8 cellular contexts compared by ENCODE assay signal in genomic region chr11:61331636-61332035, GRCh38. TPM values are rescaled to one million over a fixed set of nuclear protein-coding genes. Genes with fewer than 3 reads are reported as not detected.
DNase-seq lines count a peak whose midpoint lies in the region; ATAC-seq and TF ChIP-seq lines count a peak whose summit lies in the region.

No MANE protein-coding gene starts in this region.

- H3K9me3 ChIP-seq in MM.1S (replicated peaks; ENCODE audit: insufficient read depth, low read length), result no peaks in the 10 kb centered on the region
- H3K9me3 ChIP-seq in naive thymus-derived CD4-positive, alpha-beta T cell (ENCODE audit: control insufficient read depth in 2 of 3, low read length in 3 of 3), result no peaks in the 10 kb centered on the region

- H3K9me3 Mint-ChIP-seq in naive thymus-derived CD4-positive, alpha-beta T cell, result peaks cover 0 to 3% (median 0%) of the 10 kb centered on the region in 11 donors

- H3K4me1 Mint-ChIP-seq in naive thymus-derived CD4-positive, alpha-beta T cell, result peaks cover 36 to 74% (median 66%) of the 10 kb centered on the region in 7 donors

- peak overlapping the region; percentile 99 for H3K9ac ChIP-seq in MM.1S (ENCODE audit: low read length)

- intact Hi-C loops in naive thymus-derived CD4-positive, alpha-beta T cell (cut with micrococcal nuclease), result loop anchor here (2.0 to 5.0 kb wide), 5 partner anchors 34 to 491 kb away; partner anchors contain the start of genes PRPF19 (in 2 of the 2), VPS37C (in 1 of the 2) and VWCE (in 1 of the 2)

- H3K27me3 Mint-ChIP-seq in naive thymus-derived CD4-positive, alpha-beta T cell, result no peaks in the 10 kb centered on the region

- H3K4me1 ChIP-seq in MM.1S (ENCODE audit: low read length), result peaks cover 28% of the 10 kb centered on the region
- H3K4me1 ChIP-seq in naive thymus-derived CD4-positive, alpha-beta T cell (ENCODE audit: control insufficient read depth in 2 of 2, insufficient read depth in 2 of 2, low read length in 2 of 2), result peaks cover 27 to 30% of the 10 kb centered on the region in 2 donors

- H3K27me3 ChIP-seq in BJ (ENCODE audit: control insufficient read depth, insufficient read depth, low read length), result no peaks in the 10 kb centered on the region
- no peaks in the 10 kb centered on the region for H3K27me3 ChIP-seq in MM.1S (replicated peaks; ENCODE audit: insufficient read depth, low read length)
- no peaks in the 10 kb centered on the region for H3K27me3 ChIP-seq in brain microvascular endothelial cell (replicated peaks)
- no peaks in the 10 kb centered on the region for H3K27me3 ChIP-seq in naive thymus-derived CD4-positive, alpha-beta T cell (ENCODE audit: control insufficient read depth in 2 of 2, insufficient read depth in 2 of 2, low read length in 2 of 2)

- DNase-seq in BJ (ENCODE audit: low read depth) (no peak), MM.1S (no peak), brain microvascular endothelial cell (no peak), hypothalamus (lab: John Stamatoyannopoulos, UW) (no peak), mucosa of gallbladder (ENCODE audit: low spot score) (no peak), GDM1 (lab: John Stamatoyannopoulos, UW) (no peak)
- no peak for DNase-seq in naive thymus-derived CD4-positive, alpha-beta T cell

- peak overlapping the region; percentile 95 for H3K4me3 ChIP-seq in BJ (ENCODE audit: low read depth, low read length)
- H3K4me3 ChIP-seq in MM.1S (ENCODE audit: low read length), result peak overlapping the region; percentile 81
- peak overlapping the region; percentile 93 for H3K4me3 ChIP-seq in brain microvascular endothelial cell (ENCODE audit: low read depth, low read length)
- H3K4me3 ChIP-seq in naive thymus-derived CD4-positive, alpha-beta T cell (ENCODE audit: low read length), result peak overlapping the region; percentile 84

- in situ Hi-C loops in brain microvascular endothelial cell (cut with HindIII; ENCODE audit: low pct_ligation_motif_present, low sequenced_read_pairs), result no loop called here

- no peak overlapping the region for H2AFZ ChIP-seq in MM.1S (ENCODE audit: low read length)

- peak overlapping the region; percentile 72 for H3K4me2 ChIP-seq in MM.1S (ENCODE audit: low read depth, low read length)

- H3K4me3 Mint-ChIP-seq in naive thymus-derived CD4-positive, alpha-beta T cell, result peak overlapping the region; percentile 83 to 100 (median 95)

- H3K79me2 ChIP-seq in MM.1S (ENCODE audit: low read length), result peaks cover 70% of the 10 kb centered on the region

- H3K27ac Mint-ChIP-seq in naive thymus-derived CD4-positive, alpha-beta T cell, result peak overlapping the region; percentile 91 to 99 (median 98)

- H3K27ac ChIP-seq in MM.1S (ENCODE audit: low read length) (no peak overlapping the region), brain microvascular endothelial cell (no peak overlapping the region)
- peak overlapping the region; percentile 99 for H3K27ac ChIP-seq in naive thymus-derived CD4-positive, alpha-beta T cell (ENCODE audit: low read depth, low read length)

- 0 out of 2 replicates have a peak, but pooled peaks cover 7% of the 10 kb centered on the region for H4K20me1 ChIP-seq in MM.1S (ENCODE audit: insufficient read depth, low read length)

- POLR2A ChIA-PET in BJ (lab: Charles Lee), result no interaction called here
- POLR2A ChIA-PET in naive thymus-derived CD4-positive, alpha-beta T cell (lab: Charles Lee), result interaction anchor here (0.6 to 1.8 kb wide), 5 partner anchors 10 to 61 kb away, joined by 3 to 10 read pairs (median 3); partner anchors contain the start of genes CYB561A3 and TMEM138

- H3K36me3 Mint-ChIP-seq in naive thymus-derived CD4-positive, alpha-beta T cell, result peaks cover 0 to 28% (median 13%) of the 10 kb centered on the region in 5 donors

- no peak for TF ChIP-seq CTCF in BJ (IDR thresholded peaks at IDR 0.05; ENCODE audit: insufficient read depth, low read depth, low read length)
- no peak for TF ChIP-seq CTCF in MM.1S (IDR thresholded peaks at IDR 0.05; ENCODE audit: low read length)
- TF ChIP-seq CTCF in brain microvascular endothelial cell (IDR thresholded peaks at IDR 0.05; ENCODE audit: low read depth, low read length, missing control alignments), result no peak

- peaks cover 10% of the 10 kb centered on the region for H3K36me3 ChIP-seq in BJ (ENCODE audit: control insufficient read depth, insufficient read depth, low read length)
- peaks cover 13% of the 10 kb centered on the region; the same call in 1 of the 2 replicates for H3K36me3 ChIP-seq in MM.1S (replicated peaks; ENCODE audit: insufficient read depth, low read length)
- peaks cover 19% of the 10 kb centered on the region for H3K36me3 ChIP-seq in brain microvascular endothelial cell (replicated peaks)
- H3K36me3 ChIP-seq in naive thymus-derived CD4-positive, alpha-beta T cell (ENCODE audit: control insufficient read depth in 2 of 3, insufficient read depth in 3 of 3, low read length in 3 of 3), result peaks cover 10 to 32% (median 16%) of the 10 kb centered on the region in 3 experiments

- CTCF ChIA-PET in BJ (lab: Yijun Ruan, JAX), result interaction anchor here (0.6 to 2.0 kb wide), 4 partner anchors 20 to 61 kb away, joined by 3 to 20 read pairs (median 5); partner anchors contain the start of gene TMEM216
- CTCF ChIA-PET in naive thymus-derived CD4-positive, alpha-beta T cell (lab: Charles Lee), result interaction anchor here (0.6 to 1.2 kb wide), 2 partner anchors 54 to 485 kb away, joined by 5 read pairs; no protein-coding TSS in a partner anchor

- no peak for ATAC-seq in naive thymus-derived CD4-positive, alpha-beta T cell
- no peak for ATAC-seq in GM18873 (IDR thresholded peaks at IDR 0.05; ENCODE audit: low FRiP score, unreplicated experiment)

- H3F3A ChIP-seq in MM.1S (ENCODE audit: insufficient read depth, low read length), result 0 out of 2 replicates have a peak, but pooled peaks cover 4% of the 10 kb centered on the region

- H3K9me2 ChIP-seq in MM.1S (replicated peaks; ENCODE audit: insufficient read depth, low read length), result no peaks in the 10 kb centered on the region

RNA-seq across cellular contexts. Expression of gene DDB1, which starts 1.3 kb away (rescaled TPM):
- 265 and 281 TPM in 2 replicates for polyA plus RNA-seq in BJ (2011; rRNA removed)
- 247 and 384 TPM in 2 replicates for polyA minus RNA-seq in BJ (2011; rRNA and poly(A)+ RNA removed)
- total RNA-seq in naive thymus-derived CD4-positive, alpha-beta T cell, result 100 to 1,000 TPM; 153 to 213 (median 160) TPM
- 100 to 1,000 TPM; 113 to 125 TPM for polyA plus RNA-seq in naive thymus-derived CD4-positive, alpha-beta T cell
- total RNA-seq in mucosa of gallbladder, result 160 TPM

RNA-seq across cellular contexts. Expression of gene TKFC, which starts 1.4 kb away (rescaled TPM):
- polyA plus RNA-seq in BJ (2011; rRNA removed), result 23.9 and 37.6 TPM in 2 replicates
- polyA minus RNA-seq in BJ (2011; rRNA and poly(A)+ RNA removed), result 16.2 and 20.5 TPM in 2 replicates
- 10 to 100 TPM; 36.9 to 59.9 (median 43.3) TPM for total RNA-seq in naive thymus-derived CD4-positive, alpha-beta T cell
- 10 to 100 TPM; 24.6 to 30.0 TPM for polyA plus RNA-seq in naive thymus-derived CD4-positive, alpha-beta T cell
- 67.8 TPM for total RNA-seq in mucosa of gallbladder

RNA-seq across cellular contexts. Expression of gene CYB561A3, which starts 30.0 kb away (rescaled TPM):
- polyA plus RNA-seq in BJ (2011; rRNA removed), result 32.9 and 91.3 TPM in 2 replicates
- polyA minus RNA-seq in BJ (2011; rRNA and poly(A)+ RNA removed), result 27.8 and 30.4 TPM in 2 replicates
- total RNA-seq in naive thymus-derived CD4-positive, alpha-beta T cell, result 10 to 100 TPM; 37.9 to 47.6 (median 44.2) TPM
- 10 to 100 TPM; 62.7 to 73.8 TPM for polyA plus RNA-seq in naive thymus-derived CD4-positive, alpha-beta T cell
- total RNA-seq in mucosa of gallbladder, result 44.8 TPM

RNA-seq across cellular contexts. Expression of gene TMEM138, which starts 30.5 kb away (rescaled TPM):
- 55.6 and 73.9 TPM in 2 replicates for polyA plus RNA-seq in BJ (2011; rRNA removed)
- 21.2 and 26.3 TPM in 2 replicates for polyA minus RNA-seq in BJ (2011; rRNA and poly(A)+ RNA removed)
- 10 to 100 TPM; 54.6 to 65.1 (median 59.9) TPM for total RNA-seq in naive thymus-derived CD4-positive, alpha-beta T cell
- polyA plus RNA-seq in naive thymus-derived CD4-positive, alpha-beta T cell, result 10 to 100 TPM; 42.9 to 49.3 TPM
- 38.4 TPM for total RNA-seq in mucosa of gallbladder

RNA-seq across cellular contexts. Expression of gene VWCE, which starts 36.5 kb away (rescaled TPM):
- 0.96 and 1.4 TPM in 2 replicates for polyA plus RNA-seq in BJ (2011; rRNA removed)
- polyA minus RNA-seq in BJ (2011; rRNA and poly(A)+ RNA removed), result 0.15 and 1.9 TPM in 2 replicates
- 1 to 10 TPM in 1 of 5 experiments, under 1 TPM in 4; 0.16 to 3.8 (median 0.49) TPM for total RNA-seq in naive thymus-derived CD4-positive, alpha-beta T cell
- polyA plus RNA-seq in naive thymus-derived CD4-positive, alpha-beta T cell, result not detected
- total RNA-seq in mucosa of gallbladder, result 0.81 TPM
